Comparison of ENCODE assay signal across 9 cellular contexts in the genomic region with DNA sequence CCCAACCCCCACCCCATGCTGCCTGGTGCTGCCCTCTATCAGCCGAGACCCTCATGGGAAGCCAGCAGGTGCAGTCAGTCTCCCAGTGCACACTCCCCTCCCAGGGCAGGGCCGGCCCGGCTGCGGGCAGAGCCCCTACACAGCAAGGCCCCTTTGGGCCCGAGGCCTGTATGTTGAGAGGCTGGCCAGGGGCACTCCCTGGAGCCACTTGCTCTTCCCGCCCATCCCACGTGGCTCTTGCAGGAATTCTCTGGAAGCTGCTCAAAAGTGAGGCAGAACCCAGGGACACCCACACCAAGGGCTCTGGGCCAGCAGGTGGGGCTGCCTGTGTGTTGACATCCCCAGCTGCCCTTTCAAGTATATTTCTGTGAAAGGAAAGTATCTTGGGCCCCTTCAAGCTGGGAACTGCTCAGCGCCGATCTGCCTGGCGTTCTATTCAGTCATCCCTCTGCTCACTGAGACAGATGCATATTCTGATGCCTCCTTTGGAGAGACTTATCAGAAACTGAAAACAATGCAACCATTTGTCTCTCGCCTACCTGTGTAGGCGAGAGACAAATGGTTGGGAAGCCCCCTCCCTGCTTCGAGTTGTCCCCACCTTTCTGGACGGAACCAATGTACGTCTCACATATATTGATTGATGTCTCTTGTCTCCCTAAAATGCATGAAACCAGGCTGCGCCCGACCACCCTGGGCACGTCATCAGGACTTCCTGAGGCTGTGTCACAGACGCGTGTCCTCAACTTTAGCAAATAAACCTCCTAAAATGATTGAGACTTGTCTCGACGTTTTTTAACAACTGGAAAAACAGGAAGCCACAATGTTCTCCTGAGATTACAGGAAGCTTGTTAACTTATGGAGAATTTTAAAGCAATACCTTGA. TPM values are rescaled to one million over a fixed set of nuclear protein-coding genes. Genes with fewer than 3 reads are reported as not detected.
DNase-seq lines count a peak whose midpoint lies in the region; ATAC-seq and TF ChIP-seq lines count a peak whose summit lies in the region.
"Had no signal": no experiment of that assay in that cellular context is flagged by ENCODE, and none has a peak within 500 bp of the region (broad histone marks: within the 10 kb centered on the region; RNA-seq: fewer than 3 reads in every experiment).

No MANE protein-coding gene starts in this region.

- H3K9me3 Mint-ChIP-seq in stimulated activated effector memory CD8-positive, alpha-beta T cell treated with anti-CD3 and anti-CD28 coated beads, Interleukin-12 subunit alpha, Interleukin-12 subunit beta, amount 100 ng/mL, for 72 hours = no peaks in the 10 kb centered on the region

- peaks cover 60% of the 10 kb centered on the region for H3K4me1 Mint-ChIP-seq in stimulated activated effector memory CD8-positive, alpha-beta T cell treated with anti-CD3 and anti-CD28 coated beads, Interleukin-12 subunit alpha, Interleukin-12 subunit beta, amount 100 ng/mL, for 72 hours

- CTCF ChIA-PET in A673 (lab: Charles Lee) = interaction anchor here (0.7 kb wide), 1 partner anchor 237 kb away, joined by 3 read pairs; no protein-coding TSS in a partner anchor

- H3K4me3 ChIP-seq in A673 (ENCODE audit: low read depth, low read length, poor library complexity, severe bottlenecking) = no peak overlapping the region
- H3K4me3 ChIP-seq: vagina had no signal

- no peaks in the 10 kb centered on the region for H3K27me3 ChIP-seq in A673 (replicated peaks; ENCODE audit: insufficient read depth, low read depth, low read length, poor library complexity)
- H3K27me3 ChIP-seq: vagina had no signal

- H3K36me3 Mint-ChIP-seq in stimulated activated effector memory CD8-positive, alpha-beta T cell treated with anti-CD3 and anti-CD28 coated beads, Interleukin-12 subunit alpha, Interleukin-12 subunit beta, amount 100 ng/mL, for 72 hours = peaks cover 96% of the 10 kb centered on the region

- BruUV-seq in A673 (replicated peaks; lab: Mats Ljungman, UMichigan) = no TSS peak

- no peaks in the 10 kb centered on the region for H3K36me3 ChIP-seq in A673 (ENCODE audit: insufficient read depth, low read length, poor library complexity, severe bottlenecking)
- H3K36me3 ChIP-seq: vagina had no signal

- peak overlapping the region; percentile 97 for H3K27ac Mint-ChIP-seq in stimulated activated effector memory CD8-positive, alpha-beta T cell treated with anti-CD3 and anti-CD28 coated beads, Interleukin-12 subunit alpha, Interleukin-12 subunit beta, amount 100 ng/mL, for 72 hours

- POLR2A ChIA-PET in A673 (lab: Charles Lee; ENCODE audit: low non-redundant PET) = no interaction called here

- DNase-seq in KBM-7 (peak; percentile 44), left ventricle myocardium superior (peak; percentile 46), NCI-H1092 (lab: John Stamatoyannopoulos, UW) (no peak), KG1 (lab: John Stamatoyannopoulos, UW) (no peak), A673 (ENCODE audit: low spot score) (no peak)
- DNase-seq in activated CD8-positive, alpha-beta memory T cell treated with anti-CD3 and anti-CD28 coated beads, Interleukin-2, amount 50 U/mL, for 4 hours = peak; percentile 64
- DNase-seq in stimulated activated effector memory CD8-positive, alpha-beta T cell treated with anti-CD3 and anti-CD28 coated beads, Interleukin-12 subunit alpha, Interleukin-12 subunit beta, amount 100 ng/mL, for 72 hours (ENCODE audit: low spot score in 2 of 2) = peak in 1 of 2 donors; percentile 50

- TF ChIP-seq CTCF in A673 (conservative IDR thresholded peaks at IDR 0.05; ENCODE audit: low read depth, low read length) = no peak

- H3K4me3 Mint-ChIP-seq in stimulated activated effector memory CD8-positive, alpha-beta T cell treated with anti-CD3 and anti-CD28 coated beads, Interleukin-12 subunit alpha, Interleukin-12 subunit beta, amount 100 ng/mL, for 72 hours = peak overlapping the region; percentile 100

- intact Hi-C loops in left ventricle myocardium superior (cut with micrococcal nuclease) = no loop called here
- intact Hi-C loops in A673 (cut with micrococcal nuclease; ENCODE audit: unreplicated experiment) = no loop called here

- in situ Hi-C loops in KBM-7 (cut with MboI; ENCODE audit: low pct_unique_long_range_greater_than_20kb, low sequenced_read_pairs) = no loop called here

- ATAC-seq in left ventricle myocardium superior = peak; percentile 22
- ATAC-seq in stimulated activated effector memory CD8-positive, alpha-beta T cell treated with anti-CD3 and anti-CD28 coated beads, Interleukin-12 subunit alpha, Interleukin-12 subunit beta, amount 100 ng/mL, for 72 hours = peak; percentile 31

- no peak overlapping the region for H3K27ac ChIP-seq in A673 (ENCODE audit: low read depth, low read length, poor library complexity, severe bottlenecking)
- H3K27ac ChIP-seq: parathyroid adenoma, vagina had no signal

- no peaks in the 10 kb centered on the region for H3K9me3 ChIP-seq in A673 (ENCODE audit: low read depth, low read length, poor library complexity, severe bottlenecking)
- H3K9me3 ChIP-seq: vagina had no signal

- H3K4me1 ChIP-seq in A673 (ENCODE audit: insufficient read depth, low read length, poor library complexity, severe bottlenecking) = no peaks in the 10 kb centered on the region
- H3K4me1 ChIP-seq: parathyroid adenoma had no signal

RNA-seq across cellular contexts. Expression of a gene that starts 6.0 kb away (rescaled TPM):
- total RNA-seq in left ventricle myocardium superior = 1.3 TPM
- total RNA-seq in A673 (2021) = not detected in 2 replicates

RNA-seq across cellular contexts. Expression of a gene that starts 38.4 kb away (rescaled TPM):
- total RNA-seq in left ventricle myocardium superior = 1.9 TPM
- total RNA-seq in A673 (2021) = 49.7 and 51.1 TPM in 2 replicates

Comparison
In these comparisons a context has a peak if more than half of its experiments do, and no peak if none do; other contexts are left out.
1. DNase-seq: peak in KBM-7 (single experiment), activated CD8-positive, alpha-beta memory T cell treated with anti-CD3 and anti-CD28 coated beads, Interleukin-2, amount 50 U/mL, for 4 hours (single experiment) and left ventricle myocardium superior (single experiment); none in NCI-H1092 (single experiment), KG1 (single experiment) and A673 (single experiment).
2. RNA of a gene that starts 38.4 kb away (total RNA-seq): 49.7 to 51.1 TPM in A673; 1.9 TPM in left ventricle myocardium superior (single experiment); every median in the first group is over 10 times any median in the second.